19 cellular contexts compared by ENCODE assay signal in genomic region chr6:138640028-138640427, GRCh38.
DNase-seq lines count a peak whose midpoint lies in the region; ATAC-seq, FAIRE-seq and TF ChIP-seq lines count a peak whose summit lies in the region.
"Had no signal": no experiment of that assay in that cellular context is flagged by ENCODE, and none has a peak within 500 bp of the region (broad histone marks: within the 10 kb centered on the region; RNA-seq: fewer than 3 reads in every experiment).

No MANE protein-coding gene starts in this region.

- CTCF ChIA-PET in GM12878 (lab: Yijun Ruan, JAX) = interaction anchor here (0.9 to 4.0 kb wide), 12 partner anchors 8 to 130 kb away, joined by 3 to 29 read pairs (median 6); no protein-coding TSS in a partner anchor

- H3F3A ChIP-seq in neural progenitor cell (ENCODE audit: low read depth) = no peaks in the 10 kb centered on the region

- no peak for FAIRE-seq in GM12878 (lab: Jason Lieb, UNC)
- FAIRE-seq: A549, GM12892, K562 had no signal

- no peaks in the 10 kb centered on the region for H3K36me3 Mint-ChIP-seq in neural progenitor cell
- H3K36me3 Mint-ChIP-seq: CD14-positive monocyte; CD4-positive, alpha-beta memory T cell had no signal

- H3K4me3 Mint-ChIP-seq in neural progenitor cell = no peak overlapping the region
- H3K4me3 Mint-ChIP-seq: CD14-positive monocyte; CD4-positive, alpha-beta memory T cell had no signal

- TF ChIP-seq EP300 in GM12878 (IDR thresholded peaks at IDR 0.05; ENCODE audit: borderline replicate concordance in 1 of 2, control insufficient read depth in 1 of 2, low read depth in 2 of 2, low read length in 2 of 2) = no peak

- in situ Hi-C loops in GM12878 (cut with MboI) = no loop called here

- SMC1A ChIA-PET in GM12878 (lab: Charles Lee; ENCODE audit: uncharacterized antibody, unreplicated experiment) = interaction anchor here (0.9 to 4.4 kb wide), 20 partner anchors 9 to 125 kb away, joined by 3 to 46 read pairs (median 8); no protein-coding TSS in a partner anchor

- H3K27me3 ChIP-seq in GM12878 (replicated peaks in 1 of 2; ENCODE audit: control insufficient read depth in 2 of 2, insufficient read depth in 2 of 2, low read length in 1 of 2) (no peaks in the 10 kb centered on the region), osteoblast (ENCODE audit: insufficient read depth, low read length) (no peaks in the 10 kb centered on the region), neural progenitor cell (no peaks in the 10 kb centered on the region)
- H3K27me3 ChIP-seq: BLaER1 had no signal

- H3K9me3 Mint-ChIP-seq in neural progenitor cell = no peaks in the 10 kb centered on the region

- no peaks in the 10 kb centered on the region for H3K79me2 ChIP-seq in GM12878 (ENCODE audit: control insufficient read depth, insufficient read depth, low read length)
- peaks cover 5% of the 10 kb centered on the region for H3K79me2 ChIP-seq in osteoblast (ENCODE audit: insufficient read depth, low read length)
- peaks cover 10% of the 10 kb centered on the region for H3K79me2 ChIP-seq in neural progenitor cell (ENCODE audit: low read depth)

- POLR2A ChIA-PET in GM12878 (lab: Charles Lee) = interaction anchor here (0.6 to 3.3 kb wide), 16 partner anchors 9 to 1659 kb away, joined by 3 to 31 read pairs (median 6); no protein-coding TSS in a partner anchor

- TF ChIP-seq CTCF in GM12878 (IDR thresholded peaks at IDR 0.05 in 2 of 3, conservative IDR thresholded peaks at IDR 0.05 in 1 of 3; ENCODE audit: control insufficient read depth in 2 of 3, extremely low read depth in 1 of 3, insufficient read depth in 1 of 3, low read depth in 3 of 3, low read length in 3 of 3) = no peak
- TF ChIP-seq CTCF in osteoblast (IDR thresholded peaks at IDR 0.05; ENCODE audit: extremely low read depth, low read depth, low read length) = no peak
- no peak for TF ChIP-seq CTCF in neural progenitor cell (IDR thresholded peaks at IDR 0.05)

- no peaks in the 10 kb centered on the region for H4K20me1 ChIP-seq in GM12878 (ENCODE audit: control insufficient read depth, insufficient read depth)
- H4K20me1 ChIP-seq in osteoblast (ENCODE audit: insufficient read depth, low read length) = no peaks in the 10 kb centered on the region
- H4K20me1 ChIP-seq in neural progenitor cell (ENCODE audit: low read depth) = no peaks in the 10 kb centered on the region
- H4K20me1 ChIP-seq: BLaER1 had no signal

- H3K27ac Mint-ChIP-seq in neural progenitor cell = no peak overlapping the region
- H3K27ac Mint-ChIP-seq: CD14-positive monocyte; CD4-positive, alpha-beta memory T cell had no signal

- ATAC-seq in GM18511 (IDR thresholded peaks at IDR 0.05; ENCODE audit: unreplicated experiment) (peak; percentile 55), GM19463 (IDR thresholded peaks at IDR 0.05; ENCODE audit: unreplicated experiment) (peak; percentile 62), HG02981 (IDR thresholded peaks at IDR 0.05; ENCODE audit: unreplicated experiment) (peak; percentile 57), GM12878 (peak; percentile 92)
- ATAC-seq: A549, K562 had no signal

- H3K4me1 ChIP-seq in GM12878 (ENCODE audit: control insufficient read depth, insufficient read depth, low read length) (no peaks in the 10 kb centered on the region), osteoblast (ENCODE audit: insufficient read depth, low read length) (no peaks in the 10 kb centered on the region), neural progenitor cell (peaks cover 6% of the 10 kb centered on the region)
- H3K4me1 ChIP-seq: A549, BLaER1 had no signal

- H3K4me3 ChIP-seq in GM12878 (no peak overlapping the region), osteoblast (ENCODE audit: insufficient read depth, low read length) (no peak overlapping the region), neural progenitor cell (no peak overlapping the region)
- H3K4me3 ChIP-seq: A549, BLaER1, GM23248, HAP-1, K562 had no signal

- TF ChIP-seq RAD21 in GM12878 (IDR thresholded peaks at IDR 0.05; ENCODE audit: insufficient read depth, low read depth, low read length) = no peak

- WGBS in GM12878 (ENCODE audit: insufficient coverage, insufficient replicate concordance, low lambda C conversion rate, missing lambda C conversion rate) = 98% methylated on average over 2 of the region's 2 CpGs

- H3K36me3 ChIP-seq in GM12878 (ENCODE audit: control insufficient read depth in 2 of 2, insufficient read depth in 2 of 2, low read length in 1 of 2) = no peaks in the 10 kb centered on the region
- H3K36me3 ChIP-seq in osteoblast (ENCODE audit: insufficient read depth, low read length) = no peaks in the 10 kb centered on the region
- H3K36me3 ChIP-seq in neural progenitor cell = no peaks in the 10 kb centered on the region
- H3K36me3 ChIP-seq: BLaER1, HAP-1 had no signal

- H3K9me3 ChIP-seq in GM12878 (replicated peaks; ENCODE audit: control insufficient read depth, insufficient read depth, low read length) (no peaks in the 10 kb centered on the region), osteoblast (ENCODE audit: low read depth, low read length) (no peaks in the 10 kb centered on the region), neural progenitor cell (ENCODE audit: low read depth) (no peaks in the 10 kb centered on the region)
- H3K9me3 ChIP-seq: A549, BLaER1, HAP-1 had no signal

- no peaks in the 10 kb centered on the region for H3K4me1 Mint-ChIP-seq in neural progenitor cell
- H3K4me1 Mint-ChIP-seq: CD4-positive, alpha-beta memory T cell had no signal

- H3K27me3 Mint-ChIP-seq in neural progenitor cell (ENCODE audit: insufficient read depth, low read depth) = peaks cover 2% of the 10 kb centered on the region

- H3K4me2 ChIP-seq in GM12878 (ENCODE audit: control insufficient read depth, insufficient read depth) = peak overlapping the region; percentile 18; the same call in 1 of the 2 replicates
- H3K4me2 ChIP-seq in osteoblast (ENCODE audit: insufficient read depth, low read length) = no peak overlapping the region
- no peak overlapping the region for H3K4me2 ChIP-seq in neural progenitor cell
- H3K4me2 ChIP-seq: A549, BLaER1 had no signal

- H3K9ac ChIP-seq in GM12878 (ENCODE audit: control insufficient read depth, insufficient read depth, low read length) = no peak overlapping the region
- no peak overlapping the region for H3K9ac ChIP-seq in neural progenitor cell
- H3K9ac ChIP-seq: BLaER1, GM23248 had no signal

- TF ChIP-seq POLR2A in GM12878 (IDR thresholded peaks at IDR 0.05; ENCODE audit: low read depth, low read length) = no peak

- no peak for DNase-seq in GM12878 (ENCODE audit: low read depth, low spot score)
- DNase-seq in osteoblast (ENCODE audit: insufficient read length, low spot score, missing footprints) = no peak
- no peak for DNase-seq in neural progenitor cell (ENCODE audit: low spot score)
- no peak for DNase-seq in DMS53 treated with DMSO at 0.1 percent for 48 hours (lab: John Stamatoyannopoulos, UW; ENCODE audit: unreplicated experiment)
- DNase-seq: CD4-positive, alpha-beta memory T cell; DMS153; DND-41; EL; GM23248 had no signal

- RAD21 ChIA-PET in GM12878 (lab: Charles Lee; ENCODE audit: unreplicated experiment) = interaction anchor here (0.6 to 3.6 kb wide), 14 partner anchors 14 to 341 kb away, joined by 3 to 24 read pairs (median 6); no protein-coding TSS in a partner anchor

- H2AFZ ChIP-seq in GM12878 (ENCODE audit: control insufficient read depth, low read depth, low read length) (no peak overlapping the region), osteoblast (ENCODE audit: low read length) (no peak overlapping the region), neural progenitor cell (replicated peaks) (no peak overlapping the region)
- H2AFZ ChIP-seq: GM23248 had no signal

- intact Hi-C loops in GM12878 (cut with micrococcal nuclease; ENCODE audit: unreplicated experiment) = loop anchor here (2.0 kb wide), 1 partner anchor 47 kb away; no protein-coding TSS in a partner anchor

- H3K27ac ChIP-seq in GM12878 (ENCODE audit: control insufficient read depth, insufficient read depth) (no peak overlapping the region), osteoblast (ENCODE audit: low read depth, low read length) (no peak overlapping the region), neural progenitor cell (no peak overlapping the region)
- H3K27ac ChIP-seq: A549, BLaER1, GM23248, HL-60 had no signal

- no TSS peak for BruUV-seq in GM12878 (replicated peaks; lab: Mats Ljungman, UMichigan)

TF ChIP-seq in GM12878, 131 proteins besides CTCF, POLR2A, EP300 and RAD21 (continues in another document):
- TF ChIP-seq ZNF384 (IDR thresholded peaks at IDR 0.05; ENCODE audit: borderline replicate concordance, low read depth, low read length) (no peak), RFX5 (IDR thresholded peaks at IDR 0.05; ENCODE audit: low read depth, low read length) (no peak), GATAD2B (conservative IDR thresholded peaks at IDR 0.05; ENCODE audit: low read depth) (0 out of 2 replicates have a peak, but pooled peaks have one; percentile 24), YBX1 (IDR thresholded peaks at IDR 0.05) (no peak), SIN3A (IDR thresholded peaks at IDR 0.05; ENCODE audit: low read depth, low read length) (no peak), DPF2 (IDR thresholded peaks at IDR 0.05) (0 out of 2 replicates have a peak, but pooled peaks have one; percentile 11), ASH2L (IDR thresholded peaks at IDR 0.05; ENCODE audit: borderline replicate concordance, low read depth) (no peak), SMAD5 (IDR thresholded peaks at IDR 0.05; ENCODE audit: low read depth) (no peak)
- TF ChIP-seq, protein P1, sequence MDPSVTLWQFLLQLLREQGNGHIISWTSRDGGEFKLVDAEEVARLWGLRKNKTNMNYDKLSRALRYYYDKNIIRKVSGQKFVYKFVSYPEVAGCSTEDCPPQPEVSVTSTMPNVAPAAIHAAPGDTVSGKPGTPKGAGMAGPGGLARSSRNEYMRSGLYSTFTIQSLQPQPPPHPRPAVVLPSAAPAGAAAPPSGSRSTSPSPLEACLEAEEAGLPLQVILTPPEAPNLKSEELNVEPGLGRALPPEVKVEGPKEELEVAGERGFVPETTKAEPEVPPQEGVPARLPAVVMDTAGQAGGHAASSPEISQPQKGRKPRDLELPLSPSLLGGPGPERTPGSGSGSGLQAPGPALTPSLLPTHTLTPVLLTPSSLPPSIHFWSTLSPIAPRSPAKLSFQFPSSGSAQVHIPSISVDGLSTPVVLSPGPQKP (IDR thresholded peaks at IDR 0.05; ENCODE audit: low read depth, low read length) = no peak
- TF ChIP-seq, protein P2, sequence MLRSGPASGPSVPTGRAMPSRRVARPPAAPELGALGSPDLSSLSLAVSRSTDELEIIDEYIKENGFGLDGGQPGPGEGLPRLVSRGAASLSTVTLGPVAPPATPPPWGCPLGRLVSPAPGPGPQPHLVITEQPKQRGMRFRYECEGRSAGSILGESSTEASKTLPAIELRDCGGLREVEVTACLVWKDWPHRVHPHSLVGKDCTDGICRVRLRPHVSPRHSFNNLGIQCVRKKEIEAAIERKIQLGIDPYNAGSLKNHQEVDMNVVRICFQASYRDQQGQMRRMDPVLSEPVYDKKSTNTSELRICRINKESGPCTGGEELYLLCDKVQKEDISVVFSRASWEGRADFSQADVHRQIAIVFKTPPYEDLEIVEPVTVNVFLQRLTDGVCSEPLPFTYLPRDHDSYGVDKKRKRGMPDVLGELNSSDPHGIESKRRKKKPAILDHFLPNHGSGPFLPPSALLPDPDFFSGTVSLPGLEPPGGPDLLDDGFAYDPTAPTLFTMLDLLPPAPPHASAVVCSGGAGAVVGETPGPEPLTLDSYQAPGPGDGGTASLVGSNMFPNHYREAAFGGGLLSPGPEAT (IDR thresholded peaks at IDR 0.05; ENCODE audit: low read depth) = peak; percentile 32; the same call in 1 of the 2 replicates
